8 cellular contexts compared by ENCODE assay signal in the genomic region with DNA sequence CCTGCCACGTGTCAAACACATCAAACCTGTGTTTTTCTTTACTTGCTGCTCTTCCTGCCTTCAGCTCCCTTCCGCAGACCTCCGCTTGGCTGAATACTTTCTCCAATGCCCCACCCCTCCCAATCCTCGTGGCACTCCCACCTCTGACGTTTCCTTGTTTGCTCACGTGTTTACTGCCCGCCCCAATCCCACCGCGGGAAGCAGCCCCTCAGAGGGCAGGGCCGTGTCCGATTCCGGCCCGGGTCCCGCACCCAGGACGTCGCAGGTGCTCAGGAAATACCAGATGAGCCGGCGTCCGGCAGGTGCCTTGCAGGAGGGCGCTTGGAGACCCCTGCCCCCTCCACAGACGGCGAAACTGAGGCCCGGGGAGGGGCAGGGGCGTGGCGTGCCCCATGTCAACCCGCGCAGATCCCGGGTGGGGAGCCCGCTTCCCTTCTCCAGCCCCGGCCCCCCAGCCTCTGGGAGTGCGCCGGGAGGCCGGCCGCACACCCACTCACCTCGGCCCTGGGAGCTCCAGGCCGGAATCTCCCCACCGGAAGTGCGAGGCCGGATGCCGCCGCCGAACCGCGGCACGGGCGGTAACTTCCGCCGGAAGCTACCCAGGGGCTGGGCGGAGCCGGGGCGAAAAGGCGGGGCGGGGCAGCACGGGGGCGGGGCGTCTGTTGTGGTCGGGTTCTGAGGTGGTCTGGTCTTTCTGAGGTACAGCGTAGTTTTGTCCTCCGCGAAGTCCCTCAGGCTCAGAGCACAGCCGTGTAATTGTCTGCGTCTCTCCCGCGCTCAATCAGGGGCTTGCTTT. TPM values are rescaled to one million over a fixed set of nuclear protein-coding genes. Genes with fewer than 3 reads are reported as not detected.
DNase-seq lines count a peak whose midpoint lies in the region; ATAC-seq and TF ChIP-seq lines count a peak whose summit lies in the region.

No MANE protein-coding gene starts in this region.

- TF ChIP-seq POLR2A in sigmoid colon (IDR thresholded peaks at IDR 0.05), result peak; percentile 83 to 85

- H3K9me3 ChIP-seq in iPS DF 6.9 (ENCODE audit: control insufficient read depth, insufficient read depth, low read length) (no peaks in the 10 kb centered on the region), sigmoid colon (no peaks in the 10 kb centered on the region)

- H3K27ac ChIP-seq in iPS DF 6.9 (ENCODE audit: low read length) (no peak overlapping the region), sigmoid colon (peak overlapping the region; percentile 95 to 97 (median 96))

- H3K4me1 ChIP-seq in iPS DF 6.9 (ENCODE audit: control insufficient read depth, insufficient read depth, low read length), result no peaks in the 10 kb centered on the region; the same call in 1 of the 2 replicates
- peaks cover 0 to 45% (median 36%) of the 10 kb centered on the region in 4 donors for H3K4me1 ChIP-seq in sigmoid colon

- no peaks in the 10 kb centered on the region for H3K27me3 Mint-ChIP-seq in brain

- no peaks in the 10 kb centered on the region for H3K9me3 Mint-ChIP-seq in brain

- peaks cover 25% of the 10 kb centered on the region for H3K36me3 Mint-ChIP-seq in brain

- H3K27me3 ChIP-seq in iPS DF 6.9 (ENCODE audit: control insufficient read depth, insufficient read depth, low read length) (no peaks in the 10 kb centered on the region), sigmoid colon (no peaks in the 10 kb centered on the region)

- no peak for TF ChIP-seq CTCF in GM13977 (IDR thresholded peaks at IDR 0.05; ENCODE audit: extremely low read depth, insufficient read depth, missing control alignments)
- no peak for TF ChIP-seq CTCF in brain (conservative IDR thresholded peaks at IDR 0.05)
- TF ChIP-seq CTCF in sigmoid colon (IDR thresholded peaks at IDR 0.05), result no peak

- peak; percentile 94 for DNase-seq in GM13977 (ENCODE audit: low spot score)
- DNase-seq in NCI-H2029 treated with DMSO at 0.1 percent for 48 hours (lab: John Stamatoyannopoulos, UW), result peak; percentile 62
- DNase-seq in UCSD-AML1 (lab: John Stamatoyannopoulos, UW; ENCODE audit: unreplicated experiment), result peak; percentile 86
- DNase-seq in iPS DF 6.9 (ENCODE audit: low read depth, low spot score), result peak; percentile 41
- peak; percentile 94 for DNase-seq in sigmoid colon

- H3K36me3 ChIP-seq in iPS DF 6.9 (ENCODE audit: control insufficient read depth, insufficient read depth, low read length) (0 out of 2 replicates have a peak, but pooled peaks cover 6% of the 10 kb centered on the region), sigmoid colon (peaks cover 7 to 42% (median 14%) of the 10 kb centered on the region in 4 donors)

- intact Hi-C loops in sigmoid colon (cut with DNase I), result loop anchor here (1.0 to 10.0 kb wide), 3 partner anchors 42 to 272 kb away; a partner anchor contains a TSS

- ATAC-seq in HG02884 (IDR thresholded peaks at IDR 0.05; ENCODE audit: unreplicated experiment), result peak; percentile 65
- ATAC-seq in GM18873 (IDR thresholded peaks at IDR 0.05; ENCODE audit: low FRiP score, unreplicated experiment), result no peak

- H3K27ac Mint-ChIP-seq in brain, result peak overlapping the region; percentile 93 to 98 (median 96)

- no CpG with 5 or more reads among the region's 64 CpGs for WGBS in iPS DF 6.9 (ENCODE audit: insufficient coverage, insufficient read length)
- 0 to 1% methylated on average over 64 of the region's 64 CpGs for WGBS in sigmoid colon, 2 donors

- peaks cover 58% of the 10 kb centered on the region for H3K4me1 Mint-ChIP-seq in brain

- no peak for TF ChIP-seq EP300 in sigmoid colon (IDR thresholded peaks at IDR 0.05)

- peak overlapping the region; percentile 92 to 96 (median 95) for H3K4me3 Mint-ChIP-seq in brain

- in situ Hi-C loops in GM13977 (cut with MboI; ENCODE audit: low pct_unique_long_range_greater_than_20kb, low sequenced_read_pairs, unreplicated experiment), result no loop called here

- peak overlapping the region; percentile 80 for H3K4me3 ChIP-seq in iPS DF 6.9 (ENCODE audit: low read length)
- peak overlapping the region; percentile 81 to 97 (median 93) for H3K4me3 ChIP-seq in sigmoid colon

RNA-seq across cellular contexts. Expression of a gene that starts 42.3 kb away (rescaled TPM):
- polyA plus RNA-seq in brain (ENCODE audit: insufficient read depth, low read depth, low replicate concordance) (63.0 TPM), sigmoid colon (10 to 100 TPM; 13.2 to 19.2 (median 13.8) TPM)
- 10 to 100 TPM; 40.3 to 52.1 (median 46.2) TPM for total RNA-seq in sigmoid colon

RNA-seq across cellular contexts. Expression of a gene that starts 55.8 kb away (rescaled TPM):
- polyA plus RNA-seq in brain (ENCODE audit: insufficient read depth, low read depth, low replicate concordance) (5.6 TPM), sigmoid colon (under 1 TPM in 1 of 3 donors, not detected in 2; 0.06 TPM)
- total RNA-seq in sigmoid colon, result under 1 TPM in 2 of 4 donors, not detected in 2; 0.41 to 0.55 TPM

Comparison
In these comparisons a context has a peak if more than half of its experiments do, and no peak if none do; other contexts are left out.
1. DNase-seq: peak in every context shown above with its lines; median percentile 94 in GM13977; 94 in sigmoid colon; 86 in UCSD-AML1; 62 in NCI-H2029 treated with DMSO at 0.1 percent for 48 hours; 41 in iPS DF 6.9.